In genomic region chr18:9792565-9793226, GRCh38 we compare ENCODE assay signal across 9 cellular contexts.
DNase-seq lines count a peak whose midpoint lies in the region; ATAC-seq and TF ChIP-seq lines count a peak whose summit lies in the region.
"Had no signal": no experiment of that assay in that cellular context is flagged by ENCODE, and none has a peak within 500 bp of the region (broad histone marks: within the 10 kb centered on the region; RNA-seq: fewer than 3 reads in every experiment).

No MANE protein-coding gene starts in this region.

- H3K36me3 Mint-ChIP-seq in activated naive CD8-positive, alpha-beta T cell treated with anti-CD3 and anti-CD28 coated beads for 36 hours = no peaks in the 10 kb centered on the region
- H3K36me3 Mint-ChIP-seq in mesothelial cell of epicardium = peaks cover 10% of the 10 kb centered on the region

- POLR2A ChIA-PET in BJ (lab: Charles Lee) = no interaction called here

- no peak overlapping the region for H3K4me3 Mint-ChIP-seq in activated naive CD8-positive, alpha-beta T cell treated with anti-CD3 and anti-CD28 coated beads for 36 hours
- H3K4me3 Mint-ChIP-seq in mesothelial cell of epicardium = no peak overlapping the region

- H3K36me3 ChIP-seq in BJ (ENCODE audit: control insufficient read depth, insufficient read depth, low read length) = no peaks in the 10 kb centered on the region; the same call in 1 of the 2 replicates

- no peaks in the 10 kb centered on the region for H3K27me3 ChIP-seq in BJ (ENCODE audit: control insufficient read depth, insufficient read depth, low read length)

- ATAC-seq in GM21526 (IDR thresholded peaks at IDR 0.05; ENCODE audit: low FRiP score, unreplicated experiment) = no peak

- H3K4me3 ChIP-seq in BJ (ENCODE audit: low read depth, low read length) (no peak overlapping the region), HFF-Myc (replicated peaks; ENCODE audit: low read depth, low read length) (no peak overlapping the region)
- H3K4me3 ChIP-seq: HAP-1 had no signal

- CTCF ChIA-PET in BJ (lab: Yijun Ruan, JAX) = interaction anchor here (0.8 kb wide), 1 partner anchor 80 kb away, joined by 3 read pairs; no protein-coding TSS in a partner anchor

- H3K27me3 Mint-ChIP-seq in activated naive CD8-positive, alpha-beta T cell treated with anti-CD3 and anti-CD28 coated beads for 36 hours = peaks cover 8% of the 10 kb centered on the region
- H3K27me3 Mint-ChIP-seq in mesothelial cell of epicardium (ENCODE audit: low read depth) = no peaks in the 10 kb centered on the region

- no peaks in the 10 kb centered on the region for H3K4me1 Mint-ChIP-seq in activated naive CD8-positive, alpha-beta T cell treated with anti-CD3 and anti-CD28 coated beads for 36 hours
- H3K4me1 Mint-ChIP-seq in mesothelial cell of epicardium = no peaks in the 10 kb centered on the region

- H3K27ac Mint-ChIP-seq in activated naive CD8-positive, alpha-beta T cell treated with anti-CD3 and anti-CD28 coated beads for 36 hours = no peak overlapping the region
- H3K27ac Mint-ChIP-seq in mesothelial cell of epicardium = no peak overlapping the region

- DNase-seq in BJ (ENCODE audit: low read depth) (no peak), HFF-Myc (ENCODE audit: extremely low read depth, low read depth) (no peak), mesothelial cell of epicardium (ENCODE audit: low spot score in 2 of 2, unreplicated experiment in 2 of 2) (no peak), SHP77 treated with DMSO at 0.1 percent for 48 hours (lab: John Stamatoyannopoulos, UW) (no peak), NCI-H345 (lab: John Stamatoyannopoulos, UW) (no peak), dedifferentiated amniotic fluid mesenchymal stem cell (ENCODE audit: extremely low spot score) (no peak)
- peak; percentile 22 for DNase-seq in activated naive CD8-positive, alpha-beta T cell treated with anti-CD3 and anti-CD28 coated beads for 36 hours

- no peaks in the 10 kb centered on the region for H3K9me3 Mint-ChIP-seq in activated naive CD8-positive, alpha-beta T cell treated with anti-CD3 and anti-CD28 coated beads for 36 hours
- peaks cover 17% of the 10 kb centered on the region for H3K9me3 Mint-ChIP-seq in mesothelial cell of epicardium

- peak; percentile 50 for TF ChIP-seq CTCF in BJ (IDR thresholded peaks at IDR 0.05; ENCODE audit: insufficient read depth, low read depth, low read length)
- TF ChIP-seq CTCF in HFF-Myc (IDR thresholded peaks at IDR 0.05; ENCODE audit: low read depth, low read length, missing control alignments) = peak; percentile 72
- TF ChIP-seq CTCF in mesothelial cell of epicardium (IDR thresholded peaks at IDR 0.05; ENCODE audit: unreplicated experiment) = peak; percentile 71
